9 cellular contexts compared by ENCODE assay signal in the genomic region with DNA sequence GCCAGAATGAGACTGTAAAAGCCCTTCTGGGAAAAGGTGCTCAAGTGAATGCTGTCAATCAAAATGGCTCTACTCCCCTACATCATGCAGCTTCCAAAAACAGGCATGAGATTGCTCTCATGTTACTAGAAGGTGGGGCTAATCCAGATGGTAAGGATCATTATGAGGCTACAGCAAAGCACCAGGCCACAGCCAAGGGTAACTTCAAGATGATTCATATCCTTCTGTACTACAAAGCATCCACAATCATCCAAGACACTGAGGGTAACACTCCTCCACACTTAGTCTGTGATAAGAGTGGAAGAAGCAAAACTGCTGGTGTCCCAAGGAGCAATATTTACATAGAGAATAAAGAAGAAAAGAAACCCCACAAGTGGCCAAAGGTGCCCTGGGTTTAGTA. TPM values are rescaled to one million over a fixed set of nuclear protein-coding genes. Genes with fewer than 3 reads are reported as not detected.
A peak's percentile ranks its signal among the peaks of the same experiment; 100 is the strongest.
DNase-seq lines count a peak whose midpoint lies in the region; ATAC-seq lines count a peak whose summit lies in the region.
"Had no signal": no experiment of that assay in that cellular context is flagged by ENCODE, and none has a peak within 500 bp of the region (broad histone marks: within the 10 kb centered on the region; RNA-seq: fewer than 3 reads in every experiment).

No MANE protein-coding gene starts in this region.

- peak overlapping the region; percentile 85 for H3K27ac Mint-ChIP-seq in activated T-cell treated with anti-CD3 and anti-CD28 coated beads, Interleukin-2, amount 50 U/mL, for 72 hours
- H3K27ac Mint-ChIP-seq in effector memory CD8-positive, alpha-beta T cell: peak overlapping the region; percentile 78 to 79

- no peaks in the 10 kb centered on the region for H3K9me3 ChIP-seq in skeletal muscle tissue (ENCODE audit: control insufficient read depth in 3 of 3, low read length in 3 of 3)

- peak overlapping the region; percentile 33 for H3K27ac ChIP-seq in skeletal muscle tissue (ENCODE audit: low read depth, low read length)

- peak; percentile 96 to 97 for ATAC-seq in activated T-cell treated with anti-CD3 and anti-CD28 coated beads, Interleukin-2, amount 50 U/mL, for 72 hours (replicated peaks in 1 of 2)
- ATAC-seq in effector memory CD8-positive, alpha-beta T cell (replicated peaks): peak; percentile 57

- peak overlapping the region in 1 of 2 donors; percentile 43 for H3K4me3 Mint-ChIP-seq in activated T-cell treated with anti-CD3 and anti-CD28 coated beads, Interleukin-2, amount 50 U/mL, for 72 hours
- H3K4me3 Mint-ChIP-seq in effector memory CD8-positive, alpha-beta T cell: peak overlapping the region in 1 of 2 donors; percentile 16

- DNase-seq in activated T-cell treated with anti-CD3 and anti-CD28 coated beads, Interleukin-2, amount 50 U/mL, for 72 hours: peak; percentile 47 to 53
- DNase-seq in activated T-cell treated with anti-CD3 and anti-CD28 coated beads, Interleukin-2, amount 50 U/mL, for 48 hours: no peak
- DNase-seq in NCI-H524 treated with DMSO at 0.1 percent for 48 hours (lab: John Stamatoyannopoulos, UW) (peak; percentile 45), NOMO-1 treated with dmso at 0.1 percent for 144 hours (lab: John Stamatoyannopoulos, UW; ENCODE audit: unreplicated experiment) (no peak), retina (no peak)
- no peak for DNase-seq in effector memory CD8-positive, alpha-beta T cell
- no peak for DNase-seq in stimulated activated CD8-positive, alpha-beta memory T cell treated with anti-CD3 and anti-CD28 coated beads, Interleukin-4, amount 100 ng/mL, for 48 hours
- DNase-seq: DMS79 treated with DMSO at 0.1 percent for 48 hours had no signal

- no peaks in the 10 kb centered on the region for H3K27me3 Mint-ChIP-seq in activated T-cell treated with anti-CD3 and anti-CD28 coated beads, Interleukin-2, amount 50 U/mL, for 72 hours (ENCODE audit: low read depth)
- H3K27me3 Mint-ChIP-seq in effector memory CD8-positive, alpha-beta T cell: no peaks in the 10 kb centered on the region

- H3K4me1 ChIP-seq in skeletal muscle tissue (ENCODE audit: control insufficient read depth in 3 of 3, insufficient read depth in 3 of 3, low read length in 3 of 3): peaks cover 32 to 56% (median 51%) of the 10 kb centered on the region in 3 donors

- H3K36me3 ChIP-seq in skeletal muscle tissue (ENCODE audit: control insufficient read depth in 3 of 3, insufficient read depth in 3 of 3, low read length in 3 of 3): no peaks in the 10 kb centered on the region

- H3K27me3 ChIP-seq in skeletal muscle tissue (ENCODE audit: control insufficient read depth in 3 of 3, insufficient read depth in 3 of 3, low read length in 3 of 3): no peaks in the 10 kb centered on the region

- no peaks in the 10 kb centered on the region for H3K9me3 Mint-ChIP-seq in activated T-cell treated with anti-CD3 and anti-CD28 coated beads, Interleukin-2, amount 50 U/mL, for 72 hours
- H3K9me3 Mint-ChIP-seq in effector memory CD8-positive, alpha-beta T cell: no peaks in the 10 kb centered on the region

- peaks cover 81% of the 10 kb centered on the region for H3K4me1 Mint-ChIP-seq in activated T-cell treated with anti-CD3 and anti-CD28 coated beads, Interleukin-2, amount 50 U/mL, for 72 hours (ENCODE audit: low read depth)
- peaks cover 58 to 88% of the 10 kb centered on the region in 2 donors for H3K4me1 Mint-ChIP-seq in effector memory CD8-positive, alpha-beta T cell (ENCODE audit: low read depth in 2 of 2)

- H3K4me3 ChIP-seq in skeletal muscle tissue (ENCODE audit: low read length in 3 of 3): no peak overlapping the region

- H3K36me3 Mint-ChIP-seq in activated T-cell treated with anti-CD3 and anti-CD28 coated beads, Interleukin-2, amount 50 U/mL, for 72 hours (ENCODE audit: insufficient read depth in 2 of 2): peaks cover 2 to 11% of the 10 kb centered on the region in 2 donors
- H3K36me3 Mint-ChIP-seq in effector memory CD8-positive, alpha-beta T cell (ENCODE audit: insufficient read depth): peaks cover 8% of the 10 kb centered on the region

- H3K9ac ChIP-seq in skeletal muscle tissue (ENCODE audit: low read depth in 1 of 3, low read length in 3 of 3): no peak overlapping the region

RNA-seq across cellular contexts. Expression of gene ADNP, which starts 17.3 kb away (rescaled TPM):
- total RNA-seq in activated T-cell treated with anti-CD3 and anti-CD28 coated beads, Interleukin-2, amount 50 U/mL, for 72 hours: 10 to 100 TPM; 62.3 to 72.2 TPM
- total RNA-seq in skeletal muscle tissue: 41.8 TPM

RNA-seq across cellular contexts. Expression of gene DPM1, which starts 44.4 kb away (rescaled TPM):
- total RNA-seq in activated T-cell treated with anti-CD3 and anti-CD28 coated beads, Interleukin-2, amount 50 U/mL, for 72 hours: 10 to 100 TPM; 56.6 to 64.3 TPM
- 40.2 TPM for total RNA-seq in skeletal muscle tissue

RNA-seq across cellular contexts. Expression of gene MOCS3, which starts 44.6 kb away (rescaled TPM):
- total RNA-seq in activated T-cell treated with anti-CD3 and anti-CD28 coated beads, Interleukin-2, amount 50 U/mL, for 72 hours: 1 to 10 TPM; 4.1 to 4.2 TPM
- total RNA-seq in skeletal muscle tissue: 6.8 TPM

Comparison
In these comparisons a context has a peak if more than half of its experiments do, and no peak if none do; other contexts are left out.
1. DNase-seq: peak in activated T-cell treated with anti-CD3 and anti-CD28 coated beads, Interleukin-2, amount 50 U/mL, for 72 hours (2 of 2) and NCI-H524 treated with DMSO at 0.1 percent for 48 hours (single experiment); none in activated T-cell treated with anti-CD3 and anti-CD28 coated beads, Interleukin-2, amount 50 U/mL, for 48 hours (0 of 2), effector memory CD8-positive, alpha-beta T cell (0 of 3), stimulated activated CD8-positive, alpha-beta memory T cell treated with anti-CD3 and anti-CD28 coated beads, Interleukin-4, amount 100 ng/mL, for 48 hours (single experiment), NOMO-1 treated with dmso at 0.1 percent for 144 hours (single experiment) and retina (single experiment).